In genomic region chr5:42057254-42057690, GRCh38 we compare ENCODE assay signal across 8 cellular contexts.
DNase-seq lines count a peak whose midpoint lies in the region; ATAC-seq, FAIRE-seq and TF ChIP-seq lines count a peak whose summit lies in the region.

No MANE protein-coding gene starts in this region.

- H3K36me3 Mint-ChIP-seq in CD4-positive, alpha-beta T cell (ENCODE audit: low read depth): no peaks in the 10 kb centered on the region
- no peaks in the 10 kb centered on the region for H3K36me3 Mint-ChIP-seq in activated CD8-positive, alpha-beta T cell treated with anti-CD3 and anti-CD28 coated beads, Interleukin-2, amount 10 ng/mL, durations not matched to agents 7 days and 5 days (ENCODE audit: low read depth)
- H3K36me3 Mint-ChIP-seq in neural crest cell (ENCODE audit: low read depth): no peaks in the 10 kb centered on the region

- ATAC-seq in CD4-positive, alpha-beta T cell (ENCODE audit: poor library complexity): peak; percentile 84
- peak; percentile 87 for ATAC-seq in GM19043 (IDR thresholded peaks at IDR 0.05; ENCODE audit: low read depth, unreplicated experiment)
- peak; percentile 95 for ATAC-seq in HG03159 (IDR thresholded peaks at IDR 0.05; ENCODE audit: unreplicated experiment)
- ATAC-seq in activated CD8-positive, alpha-beta T cell treated with anti-CD3 and anti-CD28 coated beads, Interleukin-2, amount 10 ng/mL, durations not matched to agents 7 days and 5 days: peak; percentile 74

- peak; percentile 27 to 56 (median 39) for DNase-seq in CD4-positive, alpha-beta T cell
- DNase-seq in NCI-H748 (lab: John Stamatoyannopoulos, UW; ENCODE audit: unreplicated experiment) (peak; percentile 85), epithelial cell of proximal tubule (ENCODE audit: low read depth) (no peak), neural crest cell (ENCODE audit: low read depth, low spot score) (peak; percentile 42), urothelium cell line (ENCODE audit: low spot score) (peak; percentile 66)
- DNase-seq in activated CD8-positive, alpha-beta T cell treated with anti-CD3 and anti-CD28 coated beads, Interleukin-2, amount 10 ng/mL, durations not matched to agents 7 days and 5 days: peak; percentile 64

- H3K9me3 ChIP-seq in CD4-positive, alpha-beta T cell (ENCODE audit: control insufficient read depth, low read length): no peaks in the 10 kb centered on the region

- no peak overlapping the region for H3K4me3 ChIP-seq in epithelial cell of proximal tubule (ENCODE audit: low read depth, low read length)

- no peaks in the 10 kb centered on the region for H3K27me3 ChIP-seq in CD4-positive, alpha-beta T cell (ENCODE audit: control insufficient read depth, insufficient read depth, low read length)

- intact Hi-C loops in CD4-positive, alpha-beta T cell (cut with DNase I, micrococcal nuclease): loop anchor here (1.0 to 10.0 kb wide), 3 partner anchors 130 to 422 kb away; partner anchors contain the start of gene FBXO4 (in 1 of the 2)

- POLR2A ChIA-PET in CD4-positive, alpha-beta T cell (lab: Charles Lee): interaction anchor here (0.6 to 1.6 kb wide), 2 partner anchors 192 to 201 kb away, joined by 3 to 17 read pairs; no protein-coding TSS in a partner anchor
- POLR2A ChIA-PET in activated CD8-positive, alpha-beta T cell treated with anti-CD3 and anti-CD28 coated beads, Interleukin-2, amount 10 ng/mL, durations not matched to agents 7 days and 5 days (lab: Charles Lee): no interaction called here

- peak; percentile 78 for TF ChIP-seq CTCF in CD4-positive, alpha-beta T cell (IDR thresholded peaks at IDR 0.05)
- peak; percentile 88 for TF ChIP-seq CTCF in epithelial cell of proximal tubule (conservative IDR thresholded peaks at IDR 0.05; ENCODE audit: low read depth, low read length)
- peak; percentile 85 for TF ChIP-seq CTCF in neural crest cell (conservative IDR thresholded peaks at IDR 0.05)

- no peaks in the 10 kb centered on the region for H3K4me1 Mint-ChIP-seq in CD4-positive, alpha-beta T cell (ENCODE audit: low read depth)
- peaks cover 3% of the 10 kb centered on the region for H3K4me1 Mint-ChIP-seq in activated CD8-positive, alpha-beta T cell treated with anti-CD3 and anti-CD28 coated beads, Interleukin-2, amount 10 ng/mL, durations not matched to agents 7 days and 5 days (ENCODE audit: low read depth)
- H3K4me1 Mint-ChIP-seq in neural crest cell: peaks cover 6% of the 10 kb centered on the region

- H3K27ac Mint-ChIP-seq in CD4-positive, alpha-beta T cell: no peak overlapping the region
- H3K27ac Mint-ChIP-seq in activated CD8-positive, alpha-beta T cell treated with anti-CD3 and anti-CD28 coated beads, Interleukin-2, amount 10 ng/mL, durations not matched to agents 7 days and 5 days: no peak overlapping the region
- H3K27ac Mint-ChIP-seq in neural crest cell (ENCODE audit: unreplicated experiment): peak overlapping the region; percentile 70

- peaks cover 10% of the 10 kb centered on the region for H3K27me3 Mint-ChIP-seq in CD4-positive, alpha-beta T cell
- peaks cover 7% of the 10 kb centered on the region for H3K27me3 Mint-ChIP-seq in activated CD8-positive, alpha-beta T cell treated with anti-CD3 and anti-CD28 coated beads, Interleukin-2, amount 10 ng/mL, durations not matched to agents 7 days and 5 days (ENCODE audit: low read depth)
- H3K27me3 Mint-ChIP-seq in neural crest cell (ENCODE audit: low read depth): no peaks in the 10 kb centered on the region

- H3K4me3 Mint-ChIP-seq in CD4-positive, alpha-beta T cell: no peak overlapping the region
- H3K4me3 Mint-ChIP-seq in activated CD8-positive, alpha-beta T cell treated with anti-CD3 and anti-CD28 coated beads, Interleukin-2, amount 10 ng/mL, durations not matched to agents 7 days and 5 days: no peak overlapping the region
- no peak overlapping the region for H3K4me3 Mint-ChIP-seq in neural crest cell

- CTCF ChIA-PET in CD4-positive, alpha-beta T cell (lab: Charles Lee): interaction anchor here (0.6 to 3.1 kb wide), 12 partner anchors 9 to 1258 kb away, joined by 3 to 48 read pairs (median 4); no protein-coding TSS in a partner anchor
- CTCF ChIA-PET in activated CD8-positive, alpha-beta T cell treated with anti-CD3 and anti-CD28 coated beads, Interleukin-2, amount 10 ng/mL, durations not matched to agents 7 days and 5 days (lab: Charles Lee): interaction anchor here (0.6 to 5.7 kb wide), 30 partner anchors 8 to 852 kb away, joined by 3 to 150 read pairs (median 5); no protein-coding TSS in a partner anchor

- H3K9me3 Mint-ChIP-seq in CD4-positive, alpha-beta T cell: no peaks in the 10 kb centered on the region
- no peaks in the 10 kb centered on the region for H3K9me3 Mint-ChIP-seq in activated CD8-positive, alpha-beta T cell treated with anti-CD3 and anti-CD28 coated beads, Interleukin-2, amount 10 ng/mL, durations not matched to agents 7 days and 5 days (ENCODE audit: insufficient read depth)
- H3K9me3 Mint-ChIP-seq in neural crest cell: no peaks in the 10 kb centered on the region

- H3K27ac ChIP-seq in CD4-positive, alpha-beta T cell (ENCODE audit: low read depth, low read length): no peak overlapping the region

- FAIRE-seq in urothelium cell line (lab: Jason Lieb, UNC): no peak
